ENCODE assay signal across 28 cellular contexts in genomic region chr1:59625388-59625787, GRCh38.
"Had no signal": no experiment of that assay in that cellular context is flagged by ENCODE, and none has a peak within 500 bp of the region (broad histone marks: within the 10 kb centered on the region; RNA-seq: fewer than 3 reads in every experiment).

No MANE protein-coding gene starts in this region.

- H3K4me3 Mint-ChIP-seq: naive thymus-derived CD4-positive, alpha-beta T cell; nephron; neural progenitor cell; stimulated activated memory B cell treated with anti-CD40 and anti-IgM and Interleukin-4, amounts not matched to agents 10 μg/mL and 1 μg/mL and 100 μg/mL, for 72 hours had no signal

- H3K4me1 Mint-ChIP-seq: naive thymus-derived CD4-positive, alpha-beta T cell; nephron; neural progenitor cell; stimulated activated memory B cell treated with anti-CD40 and anti-IgM and Interleukin-4, amounts not matched to agents 10 μg/mL and 1 μg/mL and 100 μg/mL, for 72 hours had no signal

- H3K27ac Mint-ChIP-seq: naive thymus-derived CD4-positive, alpha-beta T cell; nephron; neural progenitor cell; progenitor cell of endocrine pancreas; stimulated activated memory B cell treated with anti-CD40 and anti-IgM and Interleukin-4, amounts not matched to agents 10 μg/mL and 1 μg/mL and 100 μg/mL, for 72 hours had no signal

- H3K36me3 ChIP-seq: gastrocnemius medialis, heart left ventricle, lower lobe of right lung, neural progenitor cell, spleen, tibial artery, upper lobe of left lung had no signal

- H3K9me3 Mint-ChIP-seq: nephron; neural progenitor cell; stimulated activated memory B cell treated with anti-CD40 and anti-IgM and Interleukin-4, amounts not matched to agents 10 μg/mL and 1 μg/mL and 100 μg/mL, for 72 hours had no signal

- H3K9ac ChIP-seq: neural progenitor cell, parathyroid adenoma had no signal

- H3K27ac ChIP-seq: dorsolateral prefrontal cortex, epithelial cell of prostate, gastrocnemius medialis, heart left ventricle, hepatocyte, lower lobe of right lung, neural progenitor cell, parathyroid adenoma, skin epidermis, spleen, testis, tibial artery, upper lobe of left lung had no signal

- H3K4me1 ChIP-seq: gastrocnemius medialis, heart left ventricle, lower lobe of right lung, neural progenitor cell, parathyroid adenoma, spleen, testis, tibial artery, upper lobe of left lung had no signal

- H3K9me3 ChIP-seq: gastrocnemius medialis, heart left ventricle, lower lobe of right lung, mucosa of descending colon, spleen, testis, tibial artery, upper lobe of left lung had no signal

- H3K27me3 ChIP-seq: dorsolateral prefrontal cortex, gastrocnemius medialis, heart left ventricle, hepatocyte, neural progenitor cell, spleen, testis, tibial artery, upper lobe of left lung had no signal

- H3K36me3 Mint-ChIP-seq: neural progenitor cell had no signal

- H3K4me3 ChIP-seq: dorsolateral prefrontal cortex, gastrocnemius medialis, heart left ventricle, hepatocyte, lower lobe of right lung, mucosa of descending colon, neural progenitor cell, skin epidermis, spleen, testis, tibial artery, upper lobe of left lung had no signal

- H3K27me3 Mint-ChIP-seq: naive thymus-derived CD4-positive, alpha-beta T cell; progenitor cell of endocrine pancreas; stimulated activated memory B cell treated with anti-CD40 and anti-IgM and Interleukin-4, amounts not matched to agents 10 μg/mL and 1 μg/mL and 100 μg/mL, for 72 hours had no signal

- ATAC-seq: esophagus mucosa; gastrocnemius medialis; heart left ventricle; left cardiac atrium; left ventricle myocardium superior; lower lobe of right lung; mucosa of descending colon; naive thymus-derived CD4-positive, alpha-beta T cell; right cardiac atrium; stimulated activated memory B cell treated with anti-CD40 and anti-IgM and Interleukin-4, amounts not matched to agents 10 μg/mL and 1 μg/mL and 100 μg/mL, for 72 hours; stimulated activated naive CD8-positive, alpha-beta T cell treated with anti-CD3 and anti-CD28 coated beads, Interleukin-15, Interleukin-2, amounts not matched to agents 100 U/mL and 50 U/mL, for 24 hours had no signal

- DNase-seq: cerebellar nuclear complex; dorsolateral prefrontal cortex; effector CD4-positive, alpha-beta T cell; foreskin fibroblast; gastrocnemius medialis; heart left ventricle; left cardiac atrium; left ventricle myocardium superior; lower lobe of right lung; mucosa of descending colon; naive thymus-derived CD4-positive, alpha-beta T cell; right cardiac atrium; spleen; stimulated activated CD4-positive, alpha-beta T cell treated with anti-CD3 and anti-CD28 coated beads, Interleukin-4, amount 100 ng/mL, for 4 hours; stimulated activated naive CD8-positive, alpha-beta T cell treated with anti-CD3 and anti-CD28 coated beads, Interleukin-15, Interleukin-2, amounts not matched to agents 100 U/mL and 50 U/mL, for 24 hours; substantia nigra; testis; tibial artery; upper lobe of left lung had no signal
